Comparison of ENCODE assay signal across 13 cellular contexts in the genomic region with DNA sequence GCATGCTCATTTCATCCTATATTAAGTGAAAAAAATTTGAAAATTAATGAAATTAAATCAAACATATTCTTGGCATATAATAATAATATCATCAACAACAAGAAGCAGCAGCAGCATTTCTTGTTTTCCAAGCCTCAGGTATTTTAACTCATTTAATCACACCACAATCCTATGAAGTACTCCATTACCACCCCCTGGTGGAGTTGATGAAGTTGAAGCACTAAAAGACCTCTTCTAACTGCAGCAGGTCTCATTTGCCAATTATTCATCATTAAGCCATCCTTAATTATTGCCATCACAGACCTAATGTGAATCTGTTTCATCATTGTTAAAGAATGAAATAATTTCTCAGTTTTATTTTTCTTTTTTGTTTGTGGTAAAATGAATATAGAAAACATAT.
A peak's percentile ranks its signal among the peaks of the same experiment; 100 is the strongest.
DNase-seq lines count a peak whose midpoint lies in the region; ATAC-seq and TF ChIP-seq lines count a peak whose summit lies in the region.
"Had no signal": no experiment of that assay in that cellular context is flagged by ENCODE, and none has a peak within 500 bp of the region (broad histone marks: within the 10 kb centered on the region; RNA-seq: fewer than 3 reads in every experiment).

No MANE protein-coding gene starts in this region.

- no peak overlapping the region for H3K4me3 Mint-ChIP-seq in chondrocyte (ENCODE audit: unreplicated experiment)
- H3K4me3 Mint-ChIP-seq in progenitor cell of endocrine pancreas (ENCODE audit: low read depth) = no peak overlapping the region

- peak; percentile 2 to 11 for DNase-seq in NCI-H526 (lab: John Stamatoyannopoulos, UW)
- no peak for DNase-seq in NCI-H526 treated with DMSO at 0.1 percent for 48 hours (lab: John Stamatoyannopoulos, UW)
- DNase-seq in LNCaP clone FGC (ENCODE audit: low read depth) = peak; percentile 1
- no peak for DNase-seq in chondrocyte (ENCODE audit: low spot score)
- no peak for DNase-seq in progenitor cell of endocrine pancreas (ENCODE audit: low spot score, unreplicated experiment)
- no peak for DNase-seq in pons (ENCODE audit: low spot score)
- DNase-seq: colonic mucosa, NCI-H1092, RPMI8226, upper lobe of right lung had no signal

- TF ChIP-seq CTCF in LNCaP clone FGC (IDR thresholded peaks at IDR 0.05; ENCODE audit: control insufficient read depth, extremely low read depth, insufficient read depth) = peak; percentile 35
- peak; percentile 40 for TF ChIP-seq CTCF in chondrocyte (IDR thresholded peaks at IDR 0.05)
- TF ChIP-seq CTCF in progenitor cell of endocrine pancreas (IDR thresholded peaks at IDR 0.05; ENCODE audit: unreplicated experiment) = peak; percentile 32

- H3K4me3 ChIP-seq in LNCaP clone FGC (ENCODE audit: low read depth, low read length) = no peak overlapping the region
- H3K4me3 ChIP-seq: colonic mucosa, upper lobe of right lung had no signal

- peaks cover 6% of the 10 kb centered on the region for H3K9me3 Mint-ChIP-seq in chondrocyte (ENCODE audit: low read depth)
- peaks cover 6% of the 10 kb centered on the region for H3K9me3 Mint-ChIP-seq in progenitor cell of endocrine pancreas (ENCODE audit: low read depth)

- H3K36me3 Mint-ChIP-seq in chondrocyte (ENCODE audit: low read depth) (no peaks in the 10 kb centered on the region), progenitor cell of endocrine pancreas (ENCODE audit: insufficient read depth) (no peaks in the 10 kb centered on the region)

- ATAC-seq in GM21528 (IDR thresholded peaks at IDR 0.05; ENCODE audit: low FRiP score, unreplicated experiment) = no peak
- ATAC-seq in GM18907 (IDR thresholded peaks at IDR 0.05; ENCODE audit: unreplicated experiment) = no peak
- ATAC-seq: upper lobe of right lung had no signal

- H3K27me3 Mint-ChIP-seq in chondrocyte (ENCODE audit: low read depth) (no peaks in the 10 kb centered on the region), progenitor cell of endocrine pancreas (no peaks in the 10 kb centered on the region)

- H3K4me1 Mint-ChIP-seq in chondrocyte (ENCODE audit: low read depth) (no peaks in the 10 kb centered on the region), progenitor cell of endocrine pancreas (ENCODE audit: low read depth) (no peaks in the 10 kb centered on the region)

- no peak overlapping the region for H3K27ac Mint-ChIP-seq in chondrocyte (ENCODE audit: unreplicated experiment)
- no peak overlapping the region for H3K27ac Mint-ChIP-seq in progenitor cell of endocrine pancreas
- H3K27ac Mint-ChIP-seq: activated T-helper 2 cell treated with anti-CD3 and anti-CD28 coated beads, Interferon-gamma antibody, Interleukin-2, Interleukin-4, amounts not matched to agents 10 μg/mL and 5 μg/mL and 100 μg/mL, durations not matched to agents 14 hours and 24 hours and 36 hours had no signal

Comparison
In these comparisons a context has a peak if more than half of its experiments do, and no peak if none do; other contexts are left out.
1. DNase-seq: peak in NCI-H526 (2 of 2) and LNCaP clone FGC (single experiment); none in NCI-H526 treated with DMSO at 0.1 percent for 48 hours (single experiment), chondrocyte (single experiment), progenitor cell of endocrine pancreas (single experiment) and pons (single experiment).
2. Peak in every context shown above with its lines, with median percentiles within 50 percentile points of each other: CTCF ChIP-seq.